30 cellular contexts compared by ENCODE assay signal in genomic region chr7:134829381-134829986, GRCh38. TPM values are rescaled to one million over a fixed set of nuclear protein-coding genes. Genes with fewer than 3 reads are reported as not detected.
A peak's percentile ranks its signal among the peaks of the same experiment; 100 is the strongest.
DNase-seq lines count a peak whose midpoint lies in the region; ATAC-seq and TF ChIP-seq lines count a peak whose summit lies in the region.
"Had no signal": no experiment of that assay in that cellular context is flagged by ENCODE, and none has a peak within 500 bp of the region (broad histone marks: within the 10 kb centered on the region; RNA-seq: fewer than 3 reads in every experiment).

No MANE protein-coding gene starts in this region.

- no peak overlapping the region for H3K4me3 ChIP-seq in breast epithelium
- H3K4me3 ChIP-seq in mammary epithelial cell (replicated peaks in 1 of 3; ENCODE audit: insufficient read depth in 1 of 3, low read depth in 2 of 3, low read length in 3 of 3), result no peak overlapping the region
- no peak overlapping the region for H3K4me3 ChIP-seq in brain microvascular endothelial cell (ENCODE audit: low read depth, low read length)
- no peak overlapping the region for H3K4me3 ChIP-seq in uterus
- H3K4me3 ChIP-seq: gastrocnemius medialis, GM12878, right lobe of liver had no signal

- peaks cover 73% of the 10 kb centered on the region for H3K79me2 ChIP-seq in mammary epithelial cell (ENCODE audit: insufficient read depth, low read length)

- H3K36me3 ChIP-seq in breast epithelium (no peaks in the 10 kb centered on the region), mammary epithelial cell (ENCODE audit: insufficient read depth, low read length) (no peaks in the 10 kb centered on the region), brain microvascular endothelial cell (replicated peaks) (peaks cover 7% of the 10 kb centered on the region), uterus (no peaks in the 10 kb centered on the region)
- H3K36me3 ChIP-seq: gastrocnemius medialis, right lobe of liver had no signal

- ATAC-seq in GM19467 (IDR thresholded peaks at IDR 0.05; ENCODE audit: unreplicated experiment), result no peak
- ATAC-seq: activated CD8-positive, alpha-beta memory T cell treated with anti-CD3 and anti-CD28 coated beads, Interleukin-2, amount 10 ng/mL, durations not matched to agents 7 days and 5 days; gastrocnemius medialis; GM12878; naive thymus-derived CD4-positive, alpha-beta T cell; right lobe of liver had no signal

- peak overlapping the region; percentile 14 to 41 for H3K27ac ChIP-seq in breast epithelium
- H3K27ac ChIP-seq in mammary epithelial cell (ENCODE audit: insufficient read depth, low read depth, low read length), result no peak overlapping the region
- peak overlapping the region; percentile 91 for H3K27ac ChIP-seq in brain microvascular endothelial cell
- peak overlapping the region; percentile 85 to 97 for H3K27ac ChIP-seq in uterus
- H3K27ac ChIP-seq: 22Rv1, right lobe of liver had no signal

- peaks cover 37% of the 10 kb centered on the region for H3K36me3 Mint-ChIP-seq in osteocyte (ENCODE audit: unreplicated experiment)
- H3K36me3 Mint-ChIP-seq: activated CD8-positive, alpha-beta memory T cell treated with anti-CD3 and anti-CD28 coated beads, Interleukin-2, amount 10 ng/mL, durations not matched to agents 7 days and 5 days; activated naive CD8-positive, alpha-beta T cell; memory B cell had no signal

- dilution Hi-C loops in mammary epithelial cell (cut with HindIII; ENCODE audit: low sequenced_read_pairs), result no loop called here

- no peaks in the 10 kb centered on the region for H4K20me1 ChIP-seq in mammary epithelial cell (ENCODE audit: insufficient read depth, low read length)

- no peaks in the 10 kb centered on the region for H3K9me3 Mint-ChIP-seq in osteocyte (ENCODE audit: unreplicated experiment)
- H3K9me3 Mint-ChIP-seq: activated CD4-positive, alpha-beta T cell treated with anti-CD3 and anti-CD28 coated beads, Interleukin-2, amount 10 ng/mL, durations not matched to agents 7 days and 5 days; memory B cell; T-helper 1 cell treated with Interleukin-12 subunit alpha and Interleukin-12 subunit beta and Interleukin-4 antibody, amounts not matched to agents 30 μg/mL and 1 μg/mL, for 36 hours had no signal

- TF ChIP-seq POLR2A in breast epithelium (IDR thresholded peaks at IDR 0.05), result no peak
- no peak for TF ChIP-seq POLR2A in uterus (IDR thresholded peaks at IDR 0.05)

- no peak overlapping the region for H2AFZ ChIP-seq in mammary epithelial cell (ENCODE audit: low read depth, low read length)

- in situ Hi-C loops in mammary epithelial cell (cut with MboI; ENCODE audit: low sequenced_read_pairs in 2 of 2) (no loop called here), brain microvascular endothelial cell (cut with HindIII; ENCODE audit: low pct_ligation_motif_present, low sequenced_read_pairs) (no loop called here)

- H3K9ac ChIP-seq in mammary epithelial cell (ENCODE audit: insufficient read depth, low read length), result no peak overlapping the region

- no peaks in the 10 kb centered on the region for H3K27me3 Mint-ChIP-seq in osteocyte (ENCODE audit: unreplicated experiment)
- H3K27me3 Mint-ChIP-seq: activated CD4-positive, alpha-beta T cell treated with anti-CD3 and anti-CD28 coated beads, Interleukin-2, amount 10 ng/mL, durations not matched to agents 7 days and 5 days; activated naive CD8-positive, alpha-beta T cell; naive thymus-derived CD4-positive, alpha-beta T cell had no signal

- H3K4me1 ChIP-seq in breast epithelium (no peaks in the 10 kb centered on the region), mammary epithelial cell (ENCODE audit: insufficient read depth, low read length) (peaks cover 3% of the 10 kb centered on the region), uterus (peaks cover 0 to 12% of the 10 kb centered on the region in 2 donors)
- H3K4me1 ChIP-seq: gastrocnemius medialis had no signal

- DNase-seq in breast epithelium (ENCODE audit: low spot score in 2 of 2), result no peak
- no peak for DNase-seq in mammary epithelial cell
- no peak for DNase-seq in brain microvascular endothelial cell
- no peak for DNase-seq in osteocyte (ENCODE audit: extremely low spot score, unreplicated experiment)
- no peak for DNase-seq in uterus
- no peak for DNase-seq in H4 (ENCODE audit: low spot score)
- no peak for DNase-seq in HK-2 (ENCODE audit: unreplicated experiment)
- DNase-seq: activated CD4-positive, alpha-beta T cell treated with anti-CD3 and anti-CD28 coated beads, Interleukin-2, amount 10 ng/mL, durations not matched to agents 7 days and 5 days; activated CD8-positive, alpha-beta memory T cell treated with anti-CD3 and anti-CD28 coated beads, Interleukin-2, amount 10 ng/mL, durations not matched to agents 7 days and 5 days; AML-193; DMS79 treated with DMSO at 0.1 percent for 48 hours; effector CD8-positive, alpha-beta T cell; erythroblast; gastrocnemius medialis; kidney glomerular epithelial cell; naive thymus-derived CD4-positive, alpha-beta T cell; NCI-H1092 treated with DMSO at 0.1 percent for 48 hours; NCI-H2029; NCI-H2227 treated with DMSO at 0.1 percent for 48 hours; occipital lobe; OCI-M1; right lobe of liver; SIG-M5; substantia nigra had no signal

- peaks cover 86% of the 10 kb centered on the region for H3K4me1 Mint-ChIP-seq in osteocyte (ENCODE audit: unreplicated experiment)
- H3K4me1 Mint-ChIP-seq: activated CD4-positive, alpha-beta T cell treated with anti-CD3 and anti-CD28 coated beads, Interleukin-2, amount 10 ng/mL, durations not matched to agents 7 days and 5 days; activated CD8-positive, alpha-beta memory T cell treated with anti-CD3 and anti-CD28 coated beads, Interleukin-2, amount 10 ng/mL, durations not matched to agents 7 days and 5 days; memory B cell; naive thymus-derived CD4-positive, alpha-beta T cell had no signal

- CTCF ChIA-PET in mammary epithelial cell (lab: Charles Lee; ENCODE audit: low non-redundant PET), result interaction anchor here (0.6 kb wide), 1 partner anchor 139 kb away, joined by 3 read pairs; no protein-coding TSS in a partner anchor

- H3K27ac Mint-ChIP-seq in osteocyte (ENCODE audit: unreplicated experiment), result peak overlapping the region; percentile 83
- H3K27ac Mint-ChIP-seq: activated CD4-positive, alpha-beta T cell treated with anti-CD3 and anti-CD28 coated beads, Interleukin-2, amount 10 ng/mL, durations not matched to agents 7 days and 5 days; activated CD8-positive, alpha-beta memory T cell treated with anti-CD3 and anti-CD28 coated beads, Interleukin-2, amount 10 ng/mL, durations not matched to agents 7 days and 5 days; activated naive CD8-positive, alpha-beta T cell; memory B cell; naive thymus-derived CD4-positive, alpha-beta T cell; T-helper 1 cell treated with Interleukin-12 subunit alpha and Interleukin-12 subunit beta and Interleukin-4 antibody, amounts not matched to agents 30 μg/mL and 1 μg/mL, for 36 hours had no signal

- H3K4me3 Mint-ChIP-seq in osteocyte (ENCODE audit: unreplicated experiment), result no peak overlapping the region
- H3K4me3 Mint-ChIP-seq: activated CD4-positive, alpha-beta T cell treated with anti-CD3 and anti-CD28 coated beads, Interleukin-2, amount 10 ng/mL, durations not matched to agents 7 days and 5 days; activated CD8-positive, alpha-beta memory T cell treated with anti-CD3 and anti-CD28 coated beads, Interleukin-2, amount 10 ng/mL, durations not matched to agents 7 days and 5 days; activated naive CD8-positive, alpha-beta T cell; memory B cell; naive thymus-derived CD4-positive, alpha-beta T cell; T-helper 1 cell treated with Interleukin-12 subunit alpha and Interleukin-12 subunit beta and Interleukin-4 antibody, amounts not matched to agents 30 μg/mL and 1 μg/mL, for 36 hours had no signal

- H3K27me3 ChIP-seq in breast epithelium, result no peaks in the 10 kb centered on the region
- H3K27me3 ChIP-seq in mammary epithelial cell (ENCODE audit: insufficient read depth, low read length), result no peaks in the 10 kb centered on the region
- no peaks in the 10 kb centered on the region for H3K27me3 ChIP-seq in brain microvascular endothelial cell (replicated peaks)
- no peaks in the 10 kb centered on the region for H3K27me3 ChIP-seq in uterus
- H3K27me3 ChIP-seq: gastrocnemius medialis, right lobe of liver had no signal

- intact Hi-C loops in breast epithelium (cut with DNase I; ENCODE audit: low total_unique reads), result no loop called here
- intact Hi-C loops in mammary epithelial cell (cut with micrococcal nuclease), result no loop called here
- intact Hi-C loops in uterus (cut with DNase I; ENCODE audit: low total_unique reads), result no loop called here

- 97% methylated on average over 3 of the region's 3 CpGs for WGBS in mammary epithelial cell (ENCODE audit: low coverage, missing lambda C conversion rate)

- TF ChIP-seq CTCF in breast epithelium (IDR thresholded peaks at IDR 0.05), result no peak
- TF ChIP-seq CTCF in mammary epithelial cell (conservative IDR thresholded peaks at IDR 0.05 in 1 of 2, IDR thresholded peaks at IDR 0.05 in 1 of 2; ENCODE audit: extremely low read depth in 1 of 2, insufficient read depth in 1 of 2, low read depth in 1 of 2, low read length in 2 of 2), result no peak
- TF ChIP-seq CTCF in brain microvascular endothelial cell (IDR thresholded peaks at IDR 0.05; ENCODE audit: low read depth, low read length, missing control alignments), result no peak
- TF ChIP-seq CTCF in osteocyte (IDR thresholded peaks at IDR 0.05), result no peak
- TF ChIP-seq CTCF in uterus (IDR thresholded peaks at IDR 0.05), result no peak

- H3K4me2 ChIP-seq in mammary epithelial cell (ENCODE audit: insufficient read depth, low read depth, low read length), result no peak overlapping the region

- no TSS peak for BruUV-seq in mammary epithelial cell (replicated peaks; lab: Mats Ljungman, UMichigan)

- H3K9me3 ChIP-seq in breast epithelium, result no peaks in the 10 kb centered on the region
- no peaks in the 10 kb centered on the region for H3K9me3 ChIP-seq in mammary epithelial cell (replicated peaks; ENCODE audit: insufficient read depth, low read length)
- no peaks in the 10 kb centered on the region for H3K9me3 ChIP-seq in uterus
- H3K9me3 ChIP-seq: gastrocnemius medialis, right lobe of liver had no signal

RNA-seq across cellular contexts. Expression of gene CALD1, which starts 50.0 kb away (rescaled TPM):
- total RNA-seq in breast epithelium (100 to 1,000 TPM; 252 to 335 (median 266) TPM), mammary epithelial cell (100 to 1,000 TPM; 251 to 445 TPM), osteocyte (781 and 807 TPM in 2 replicates), uterus (1,000 to 10,000 TPM in 1 of 4 donors, 100 to 1,000 TPM in 3; 351 to 1,046 (median 551) TPM)
- polyA plus RNA-seq in mammary epithelial cell, result 151 TPM
- polyA minus RNA-seq in mammary epithelial cell, result 182 TPM
- total RNA-seq in H4 (2014; rRNA removed; shearing (Covaris generic)), result 152 and 195 TPM in 2 replicates
